Comparison of ENCODE assay signal across 8 cellular contexts in the genomic region with DNA sequence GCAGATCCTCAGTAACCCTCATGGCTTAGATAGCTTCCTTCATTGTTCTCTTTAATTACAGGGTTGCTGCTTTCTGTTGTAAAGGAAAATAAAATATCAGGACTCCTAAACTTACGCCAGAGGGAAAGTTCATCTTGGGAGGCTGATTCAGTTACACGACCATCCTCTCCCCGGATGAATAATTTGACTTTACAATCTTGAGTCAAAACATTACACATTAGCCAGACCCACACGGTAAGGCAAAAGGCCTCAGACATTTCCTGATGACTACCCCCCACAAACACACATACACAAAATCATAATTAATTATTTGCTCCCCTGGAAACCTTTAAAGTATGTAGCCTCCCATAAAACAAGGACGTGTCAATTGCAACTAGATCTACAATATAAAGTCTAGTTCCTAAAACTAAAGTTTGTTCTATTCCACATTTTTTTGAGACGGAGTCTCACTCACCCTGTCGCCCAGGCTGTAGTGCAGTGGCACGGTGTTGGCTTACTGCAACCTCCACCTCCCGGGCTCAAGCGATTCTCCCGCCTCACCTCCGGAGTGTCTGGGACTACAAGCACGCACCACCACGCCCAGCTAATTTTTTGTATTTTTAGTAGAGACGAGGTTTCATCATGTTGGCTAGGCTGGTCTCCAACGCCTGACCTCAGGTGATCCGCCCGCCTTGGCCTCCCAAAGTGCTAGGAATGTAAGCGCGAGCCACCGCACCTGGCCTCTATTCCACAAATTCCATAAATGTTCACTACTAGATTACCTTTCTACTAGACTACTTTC. TPM values are rescaled to one million over a fixed set of nuclear protein-coding genes. Genes with fewer than 3 reads are reported as not detected.
A peak's percentile ranks its signal among the peaks of the same experiment; 100 is the strongest.
DNase-seq lines count a peak whose midpoint lies in the region; ATAC-seq, FAIRE-seq and TF ChIP-seq lines count a peak whose summit lies in the region.

No MANE protein-coding gene starts in this region.

- peak overlapping the region; percentile 91 to 98 for H3K27ac ChIP-seq in esophagus (ENCODE audit: low read depth in 2 of 2, low read length in 1 of 2)
- H3K27ac ChIP-seq in parathyroid adenoma: peak overlapping the region; percentile 76

- no peak overlapping the region for H3K9ac ChIP-seq in parathyroid adenoma

- H3K36me3 ChIP-seq in esophagus (ENCODE audit: control insufficient read depth in 2 of 2, insufficient read depth in 2 of 2, low read length in 1 of 2) (peaks cover 0 to 1% of the 10 kb centered on the region in 2 donors), parathyroid adenoma (ENCODE audit: control insufficient read depth, insufficient read depth, low read length) (no peaks in the 10 kb centered on the region)

- H3K4me3 ChIP-seq in esophagus (ENCODE audit: low read depth in 1 of 2, low read length in 2 of 2): peak overlapping the region; percentile 85 to 94
- H3K4me3 ChIP-seq in parathyroid adenoma (ENCODE audit: low read depth, low read length): peak overlapping the region; percentile 86

- intact Hi-C loops in activated naive CD4-positive, alpha-beta T cell treated with anti-CD3 and anti-CD28 coated beads for 36 hours (cut with micrococcal nuclease): loop anchor here (1.0 to 10.0 kb wide), 7 partner anchors 21 to 722 kb away; a partner anchor contains a TSS

- no peaks in the 10 kb centered on the region for H3K27me3 Mint-ChIP-seq in activated naive CD4-positive, alpha-beta T cell treated with anti-CD3 and anti-CD28 coated beads for 36 hours (ENCODE audit: low read depth)

- H3K9me3 ChIP-seq in esophagus (ENCODE audit: control insufficient read depth in 2 of 2, insufficient read depth in 1 of 2, low read depth in 1 of 2, low read length in 1 of 2) (no peaks in the 10 kb centered on the region), parathyroid adenoma (ENCODE audit: control insufficient read depth, low read length) (no peaks in the 10 kb centered on the region)

- ATAC-seq in GM21619 (IDR thresholded peaks at IDR 0.05; ENCODE audit: unreplicated experiment) (no peak), HG02798 (IDR thresholded peaks at IDR 0.05; ENCODE audit: poor library complexity, unreplicated experiment) (no peak)

- DNase-seq in activated naive CD4-positive, alpha-beta T cell treated with anti-CD3 and anti-CD28 coated beads for 36 hours: peak; percentile 21
- DNase-seq in activated naive CD4-positive, alpha-beta T cell (lab: John Stamatoyannopoulos, UW): no peak
- DNase-seq in RCC 7860 (ENCODE audit: low spot score) (peak; percentile 83), retina (no peak)

- H3K79me2 ChIP-seq in parathyroid adenoma: no peaks in the 10 kb centered on the region

- H3K4me3 Mint-ChIP-seq in activated naive CD4-positive, alpha-beta T cell treated with anti-CD3 and anti-CD28 coated beads for 36 hours: peak overlapping the region; percentile 93

- peaks cover 40% of the 10 kb centered on the region for H3K4me1 Mint-ChIP-seq in activated naive CD4-positive, alpha-beta T cell treated with anti-CD3 and anti-CD28 coated beads for 36 hours (ENCODE audit: low read depth)

- H3K4me1 ChIP-seq in esophagus (ENCODE audit: control insufficient read depth in 2 of 2, insufficient read depth in 2 of 2, low read length in 1 of 2): peaks cover 0 to 2% of the 10 kb centered on the region in 2 donors
- H3K4me1 ChIP-seq in parathyroid adenoma: no peaks in the 10 kb centered on the region

- no peak for TF ChIP-seq CTCF in parathyroid adenoma (IDR thresholded peaks at IDR 0.05)

- CTCF ChIA-PET in activated naive CD4-positive, alpha-beta T cell treated with anti-CD3 and anti-CD28 coated beads for 36 hours (lab: Charles Lee): interaction anchor here (0.7 to 2.4 kb wide), 9 partner anchors 11 to 65 kb away, joined by 3 to 11 read pairs (median 5); a partner anchor contains a TSS

- peaks cover 18% of the 10 kb centered on the region for H3K36me3 Mint-ChIP-seq in activated naive CD4-positive, alpha-beta T cell treated with anti-CD3 and anti-CD28 coated beads for 36 hours (ENCODE audit: low read depth)

- H3K27me3 ChIP-seq in esophagus (ENCODE audit: control insufficient read depth in 1 of 2, insufficient read depth in 2 of 2, low read length in 2 of 2) (no peaks in the 10 kb centered on the region), parathyroid adenoma (ENCODE audit: control insufficient read depth, insufficient read depth, low read length) (no peaks in the 10 kb centered on the region)

- H3K4me2 ChIP-seq in parathyroid adenoma (ENCODE audit: low read length): peak overlapping the region; percentile 77

- H2AFZ ChIP-seq in parathyroid adenoma: peak overlapping the region; percentile 90

- H3K9me3 Mint-ChIP-seq in activated naive CD4-positive, alpha-beta T cell treated with anti-CD3 and anti-CD28 coated beads for 36 hours: no peaks in the 10 kb centered on the region

- FAIRE-seq in RCC 7860 (lab: Jason Lieb, UNC): peak; percentile 92

- H3K27ac Mint-ChIP-seq in activated naive CD4-positive, alpha-beta T cell treated with anti-CD3 and anti-CD28 coated beads for 36 hours: peak overlapping the region; percentile 88

- 68 to 69% methylated on average over 21 of the region's 21 CpGs for WGBS in esophagus, 2 donors

RNA-seq across cellular contexts. Expression of a gene that starts 0.8 kb away (rescaled TPM):
- 100 to 1,000 TPM; 596 to 641 TPM for total RNA-seq in activated naive CD4-positive, alpha-beta T cell treated with anti-CD3 and anti-CD28 coated beads for 36 hours
- polyA plus RNA-seq in esophagus: 1,000 to 10,000 TPM; 1,018 to 1,250 TPM

RNA-seq across cellular contexts. Expression of a gene that starts 22.4 kb away (rescaled TPM):
- total RNA-seq in activated naive CD4-positive, alpha-beta T cell treated with anti-CD3 and anti-CD28 coated beads for 36 hours: 1 to 10 TPM; 5.9 TPM
- polyA plus RNA-seq in esophagus: 1 to 10 TPM; 1.5 to 2.2 TPM

RNA-seq across cellular contexts. Expression of a gene that starts 22.6 kb away (rescaled TPM):
- total RNA-seq in activated naive CD4-positive, alpha-beta T cell treated with anti-CD3 and anti-CD28 coated beads for 36 hours: 1 to 10 TPM; 4.2 to 5.1 TPM
- 1 to 10 TPM in 1 of 2 donors, under 1 TPM in 1; 0.79 to 1.2 TPM for polyA plus RNA-seq in esophagus

RNA-seq across cellular contexts. Expression of a gene that starts 28.1 kb away (rescaled TPM):
- 100 to 1,000 TPM; 207 to 217 TPM for total RNA-seq in activated naive CD4-positive, alpha-beta T cell treated with anti-CD3 and anti-CD28 coated beads for 36 hours
- 100 to 1,000 TPM; 212 to 242 TPM for polyA plus RNA-seq in esophagus

RNA-seq across cellular contexts. Expression of a gene that starts 31.6 kb away (rescaled TPM):
- 1 to 10 TPM; 4.8 to 6.7 TPM for total RNA-seq in activated naive CD4-positive, alpha-beta T cell treated with anti-CD3 and anti-CD28 coated beads for 36 hours
- polyA plus RNA-seq in esophagus: 1 to 10 TPM; 4.0 to 4.3 TPM

Comparison
In these comparisons a context has a peak if more than half of its experiments do, and no peak if none do; other contexts are left out.
1. DNase-seq: peak in activated naive CD4-positive, alpha-beta T cell treated with anti-CD3 and anti-CD28 coated beads for 36 hours (single experiment) and RCC 7860 (single experiment); none in activated naive CD4-positive, alpha-beta T cell (0 of 4) and retina (single experiment).